In genomic region chr2:64287321-64287720, GRCh38 we compare ENCODE assay signal across 24 cellular contexts.
"Had no signal": no experiment of that assay in that cellular context is flagged by ENCODE, and none has a peak within 500 bp of the region (broad histone marks: within the 10 kb centered on the region; RNA-seq: fewer than 3 reads in every experiment).

No MANE protein-coding gene starts in this region.

- H3K27ac Mint-ChIP-seq: effector memory CD8-positive, alpha-beta T cell; memory B cell; naive thymus-derived CD8-positive, alpha-beta T cell; progenitor cell of endocrine pancreas; stimulated activated effector memory CD8-positive, alpha-beta T cell treated with anti-CD3 and anti-CD28 coated beads, Interleukin-12 subunit alpha, Interleukin-12 subunit beta, amount 100 ng/mL, for 72 hours; type B pancreatic cell had no signal

- H3K4me2 ChIP-seq: hepatocyte, smooth muscle cell had no signal

- H3K79me2 ChIP-seq: hepatocyte, parathyroid adenoma had no signal

- ATAC-seq: effector memory CD8-positive, alpha-beta T cell; foreskin keratinocyte; gastroesophageal sphincter; heart left ventricle; left ventricle myocardium superior; naive thymus-derived CD8-positive, alpha-beta T cell; right lobe of liver; stimulated activated effector memory CD8-positive, alpha-beta T cell treated with anti-CD3 and anti-CD28 coated beads, Interleukin-12 subunit alpha, Interleukin-12 subunit beta, amount 100 ng/mL, for 72 hours had no signal

- H3K9me3 ChIP-seq: gastroesophageal sphincter, heart left ventricle, right lobe of liver, stomach, thyroid gland had no signal

- H3K36me3 ChIP-seq: gastroesophageal sphincter, heart left ventricle, right lobe of liver, stomach, thyroid gland had no signal

- H3K36me3 Mint-ChIP-seq: naive thymus-derived CD8-positive, alpha-beta T cell; stimulated activated effector memory CD8-positive, alpha-beta T cell treated with anti-CD3 and anti-CD28 coated beads, Interleukin-12 subunit alpha, Interleukin-12 subunit beta, amount 100 ng/mL, for 72 hours; type B pancreatic cell had no signal

- H3K27me3 Mint-ChIP-seq: naive thymus-derived CD8-positive, alpha-beta T cell; type B pancreatic cell had no signal

- H3K4me1 Mint-ChIP-seq: memory B cell; naive thymus-derived CD8-positive, alpha-beta T cell; stimulated activated effector memory CD8-positive, alpha-beta T cell treated with anti-CD3 and anti-CD28 coated beads, Interleukin-12 subunit alpha, Interleukin-12 subunit beta, amount 100 ng/mL, for 72 hours had no signal

- H3K27me3 ChIP-seq: foreskin keratinocyte, gastroesophageal sphincter, heart left ventricle, hepatocyte, right lobe of liver, stomach, thyroid gland had no signal

- H3K27ac ChIP-seq: foreskin keratinocyte, gastroesophageal sphincter, hepatocyte, parathyroid adenoma, right lobe of liver, stomach, thyroid gland had no signal

- H3K9ac ChIP-seq: parathyroid adenoma had no signal

- H3K9me3 Mint-ChIP-seq: effector memory CD8-positive, alpha-beta T cell; memory B cell; naive thymus-derived CD8-positive, alpha-beta T cell; neural crest cell; stimulated activated effector memory CD8-positive, alpha-beta T cell treated with anti-CD3 and anti-CD28 coated beads, Interleukin-12 subunit alpha, Interleukin-12 subunit beta, amount 100 ng/mL, for 72 hours; type B pancreatic cell had no signal

- H3K4me3 ChIP-seq: gastroesophageal sphincter, heart left ventricle, hepatocyte, lung, right lobe of liver, smooth muscle cell, stomach, thyroid gland had no signal

- H2AFZ ChIP-seq: hepatocyte, parathyroid adenoma had no signal

- DNase-seq: cerebellar nuclear complex; cortex of kidney; effector memory CD8-positive, alpha-beta T cell; foreskin keratinocyte; heart left ventricle; kidney; left ventricle myocardium superior; naive thymus-derived CD8-positive, alpha-beta T cell; right lobe of liver; stimulated activated CD4-positive, alpha-beta T cell treated with anti-CD3 and anti-CD28 coated beads, Interleukin-2, amount 100 ng/mL, for 24 hours; stimulated activated CD4-positive, alpha-beta T cell treated with anti-CD3 and anti-CD28 coated beads, Interleukin-4, amount 100 ng/mL, for 24 hours; stimulated activated naive CD4-positive, alpha-beta T cell treated with Interleukin-2 at 50 U/mL for 16 hours; stomach; thyroid gland had no signal

- H3K4me3 Mint-ChIP-seq: effector memory CD8-positive, alpha-beta T cell; memory B cell; naive thymus-derived CD8-positive, alpha-beta T cell; neural crest cell; stimulated activated effector memory CD8-positive, alpha-beta T cell treated with anti-CD3 and anti-CD28 coated beads, Interleukin-12 subunit alpha, Interleukin-12 subunit beta, amount 100 ng/mL, for 72 hours; type B pancreatic cell had no signal

- H3K4me1 ChIP-seq: parathyroid adenoma, right lobe of liver, thyroid gland had no signal
